Comparison of ENCODE assay signal across 20 cellular contexts in genomic region chr5:74634611-74635286, GRCh38. TPM values are rescaled to one million over a fixed set of nuclear protein-coding genes. Genes with fewer than 3 reads are reported as not detected.
DNase-seq lines count a peak whose midpoint lies in the region; ATAC-seq, FAIRE-seq and TF ChIP-seq lines count a peak whose summit lies in the region.
"Had no signal": no experiment of that assay in that cellular context is flagged by ENCODE, and none has a peak within 500 bp of the region (broad histone marks: within the 10 kb centered on the region; RNA-seq: fewer than 3 reads in every experiment).

No MANE protein-coding gene starts in this region.

- peaks cover 83% of the 10 kb centered on the region for H3K36me3 ChIP-seq in PC-9 (ENCODE audit: low read depth)

- intact Hi-C loops in PC-9 (cut with micrococcal nuclease; ENCODE audit: unreplicated experiment) (loop anchor here (5.0 kb wide), 1 partner anchor 42 kb away; no protein-coding TSS in a partner anchor), natural killer cell (cut with micrococcal nuclease) (loop anchor here (10.0 kb wide), 1 partner anchor 1770 kb away; the partner anchor contains the start of gene IQGAP2)

- peaks cover 98% of the 10 kb centered on the region for H3K79me2 ChIP-seq in PC-9 (ENCODE audit: low read depth)

- no TSS peak for BruUV-seq in PC-9 (replicated peaks; lab: Mats Ljungman, UMichigan)

- H3K27me3 ChIP-seq in PC-9 (ENCODE audit: insufficient read depth, low read depth): no peaks in the 10 kb centered on the region
- H3K27me3 ChIP-seq: BLaER1 had no signal

- CTCF ChIA-PET in PC-9 (lab: Charles Lee): no interaction called here

- no peaks in the 10 kb centered on the region for H3K9me2 ChIP-seq in PC-9 (ENCODE audit: insufficient read depth)

- H3K9me3 ChIP-seq in PC-9 (ENCODE audit: insufficient read depth, low read depth): no peaks in the 10 kb centered on the region
- H3K9me3 ChIP-seq: BLaER1 had no signal

- no peak overlapping the region for H3K4me3 ChIP-seq in PC-9
- H3K4me3 ChIP-seq: BLaER1 had no signal

- H3K27me3 Mint-ChIP-seq in neural crest cell (ENCODE audit: low read depth): no peaks in the 10 kb centered on the region
- no peaks in the 10 kb centered on the region for H3K27me3 Mint-ChIP-seq in natural killer cell (ENCODE audit: low read depth in 2 of 2)

- H2AFZ ChIP-seq in PC-9: no peak overlapping the region

- H3K4me1 Mint-ChIP-seq in neural crest cell (peaks cover 88% of the 10 kb centered on the region), natural killer cell (peaks cover 70 to 72% of the 10 kb centered on the region in 2 donors)

- no peak for DNase-seq in PC-9
- no peak for DNase-seq in caudate nucleus (lab: John Stamatoyannopoulos, UW)
- no peak for DNase-seq in neural crest cell (ENCODE audit: low read depth, low spot score)
- no peak for DNase-seq in activated CD4-positive, alpha-beta T cell treated with anti-CD3 and anti-CD28 coated beads for 1 hour
- no peak for DNase-seq in natural killer cell
- no peak for DNase-seq in GM19239 (ENCODE audit: insufficient read length, low spot score)
- no peak for DNase-seq in DMS79 treated with DMSO at 0.1 percent for 48 hours (lab: John Stamatoyannopoulos, UW)
- DNase-seq: GDM1, KG1, NCI-H1092 treated with DMSO at 0.1 percent for 48 hours, NCI-H1694, NCI-H510A treated with DMSO at 0.1 percent for 48 hours, NCI-H82, PC-3, SHP77 had no signal

- H3K36me3 Mint-ChIP-seq in neural crest cell (ENCODE audit: low read depth): peaks cover 41% of the 10 kb centered on the region
- H3K36me3 Mint-ChIP-seq in natural killer cell: no peaks in the 10 kb centered on the region

- peak overlapping the region; percentile 71 for H3K4me3 Mint-ChIP-seq in neural crest cell
- H3K4me3 Mint-ChIP-seq in natural killer cell: no peak overlapping the region

- peak overlapping the region; percentile 98 for H3K4me2 ChIP-seq in PC-9

- H4K20me1 ChIP-seq in PC-9 (ENCODE audit: insufficient read depth): peaks cover 66% of the 10 kb centered on the region

- POLR2A ChIA-PET in PC-9 (lab: Charles Lee; ENCODE audit: unreplicated experiment): no interaction called here

- no peak for FAIRE-seq in GM19239 (lab: Jason Lieb, UNC)
- FAIRE-seq: A204.1, GM12891, H1 had no signal

- peak overlapping the region; percentile 15; the same call in 1 of the 2 replicates for H3K27ac ChIP-seq in 22Rv1
- H3K27ac ChIP-seq in PC-9: peak overlapping the region; percentile 18; the same call in 1 of the 2 replicates
- H3K27ac ChIP-seq in caudate nucleus (ENCODE audit: low read depth, low read length): peak overlapping the region; percentile 6
- H3K27ac ChIP-seq: BLaER1 had no signal

- H3K27ac Mint-ChIP-seq in neural crest cell (ENCODE audit: unreplicated experiment) (no peak overlapping the region), natural killer cell (no peak overlapping the region)

- TF ChIP-seq CTCF in 22Rv1 (IDR thresholded peaks at IDR 0.05) (no peak), PC-9 (conservative IDR thresholded peaks at IDR 0.05) (no peak), neural crest cell (conservative IDR thresholded peaks at IDR 0.05) (no peak), natural killer cell (IDR thresholded peaks at IDR 0.05) (no peak)

- H3K9me3 Mint-ChIP-seq in neural crest cell (no peaks in the 10 kb centered on the region), natural killer cell (no peaks in the 10 kb centered on the region)

- peaks cover 80% of the 10 kb centered on the region for H3K4me1 ChIP-seq in PC-9 (replicated peaks; ENCODE audit: insufficient read depth)

- peaks cover 93% of the 10 kb centered on the region for H3F3A ChIP-seq in PC-9 (ENCODE audit: insufficient read depth, low read depth)

- no peak for ATAC-seq in natural killer cell
- ATAC-seq: PC-3 had no signal

RNA-seq across cellular contexts. Expression of gene ENC1, which starts 5.8 kb away (rescaled TPM):
- total RNA-seq in PC-9 (2021) (38.8 and 53.6 TPM in 2 replicates), neural crest cell (130 and 135 TPM in 2 replicates), natural killer cell (100 to 1,000 TPM in 1 of 3 donors, 10 to 100 TPM in 2; 89.6 to 133 (median 99.3) TPM)

RNA-seq across cellular contexts. Expression of gene HEXB, which starts 50.3 kb away (rescaled TPM):
- total RNA-seq in PC-9 (2021): 84.6 and 92.3 TPM in 2 replicates
- 50.8 and 54.3 TPM in 2 replicates for total RNA-seq in neural crest cell
- 10 to 100 TPM; 55.3 to 61.4 (median 55.5) TPM for total RNA-seq in natural killer cell
